ENCODE assay signal across 9 cellular contexts in the genomic region with DNA sequence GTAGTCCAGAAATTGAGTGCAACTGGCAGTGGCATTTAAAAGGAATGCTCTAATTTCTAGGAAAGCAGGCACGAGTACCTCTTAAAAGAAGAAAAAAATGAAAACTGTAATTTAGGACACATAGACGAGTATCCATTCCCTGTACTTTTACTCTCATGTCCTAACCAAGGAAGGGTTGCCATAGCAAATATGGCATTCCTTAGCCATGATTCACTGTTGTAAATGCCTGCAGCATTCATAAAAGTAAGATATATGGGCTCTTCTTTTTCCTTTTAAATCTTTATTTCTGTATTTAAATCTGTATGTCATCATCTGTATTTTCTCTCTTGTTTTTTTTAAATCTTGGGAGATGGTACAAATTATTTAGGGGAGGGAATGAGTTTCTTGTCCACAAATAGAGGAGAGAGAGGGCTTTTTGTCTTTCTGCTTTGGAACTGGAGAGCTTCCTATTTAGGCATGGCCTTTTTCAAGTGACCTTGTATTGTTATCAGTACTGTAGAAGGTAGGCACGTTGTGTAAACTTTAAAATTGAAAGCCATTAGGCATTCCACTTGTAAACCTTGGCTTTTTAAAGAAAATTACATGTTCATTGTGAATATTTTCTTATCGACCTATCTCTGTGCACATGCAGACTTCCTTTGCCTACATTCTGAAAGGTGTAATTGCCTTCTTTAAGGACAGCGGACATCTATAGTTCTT. TPM values are rescaled to one million over a fixed set of nuclear protein-coding genes. Genes with fewer than 3 reads are reported as not detected.
DNase-seq lines count a peak whose midpoint lies in the region; ATAC-seq, FAIRE-seq and TF ChIP-seq lines count a peak whose summit lies in the region.
"Had no signal": no experiment of that assay in that cellular context is flagged by ENCODE, and none has a peak within 500 bp of the region (broad histone marks: within the 10 kb centered on the region; RNA-seq: fewer than 3 reads in every experiment).

No MANE protein-coding gene starts in this region.

- peak in 2 of 4 donors; percentile 45 to 50 for ATAC-seq in psoas muscle
- no peak for ATAC-seq in HG02678 (IDR thresholded peaks at IDR 0.05; ENCODE audit: unreplicated experiment)

- no peak for TF ChIP-seq POLR2A in testis (IDR thresholded peaks at IDR 0.05)

- H3K36me3 Mint-ChIP-seq in Calu3 (ENCODE audit: insufficient read depth, unreplicated experiment): no peaks in the 10 kb centered on the region

- H3K4me1 ChIP-seq in psoas muscle (peaks cover 51% of the 10 kb centered on the region), testis (peaks cover 32% of the 10 kb centered on the region)

- WGBS in psoas muscle, 3 donors: 44 to 50% (median 45%) methylated on average over 5 of the region's 5 CpGs
- 30 to 35% methylated on average over 5 of the region's 5 CpGs for WGBS in testis, 2 donors

- no peak overlapping the region for H3K4me3 ChIP-seq in psoas muscle
- no peak overlapping the region for H3K4me3 ChIP-seq in testis

- CTCF ChIA-PET in Calu3 (lab: Charles Lee): interaction anchor here (1.1 to 1.5 kb wide), 2 partner anchors 18 to 177 kb away, joined by 3 to 7 read pairs; no protein-coding TSS in a partner anchor

- TF ChIP-seq CTCF in Calu3 (IDR thresholded peaks at IDR 0.05; ENCODE audit: unreplicated experiment): no peak
- no peak for TF ChIP-seq CTCF in psoas muscle (IDR thresholded peaks at IDR 0.05)
- no peak for TF ChIP-seq CTCF in testis (IDR thresholded peaks at IDR 0.05)

- H3K9me3 Mint-ChIP-seq in Calu3 (ENCODE audit: low read depth, unreplicated experiment): no peaks in the 10 kb centered on the region
- H3K9me3 Mint-ChIP-seq: activated B cell treated with CpG ODN at 0.5 μM for 24 hours had no signal

- intact Hi-C loops in Calu3 (cut with micrococcal nuclease; ENCODE audit: unreplicated experiment): loop anchor here (2.0 to 5.0 kb wide), 2 partner anchors 14 to 46 kb away; no protein-coding TSS in a partner anchor
- intact Hi-C loops in psoas muscle (cut with DNase I): no loop called here
- intact Hi-C loops in testis (cut with DNase I; ENCODE audit: low total_unique reads): no loop called here

- DNase-seq in Calu3 (peak; percentile 55), RCC 7860 (ENCODE audit: low spot score) (peak; percentile 86), fibroblast of peridontal ligament (ENCODE audit: extremely low read depth) (peak; percentile 96), psoas muscle (no peak), testis (no peak), G401 (ENCODE audit: low spot score) (no peak)
- no peak for DNase-seq in stimulated activated CD4-positive, alpha-beta T cell treated with anti-CD3 and anti-CD28 coated beads, Interleukin-2, amount 100 ng/mL, for 48 hours
- DNase-seq: activated B cell treated with CpG ODN at 0.5 μM for 24 hours had no signal

- peak; percentile 88 for FAIRE-seq in RCC 7860 (lab: Jason Lieb, UNC)

- no peaks in the 10 kb centered on the region for H3K27me3 Mint-ChIP-seq in Calu3 (ENCODE audit: unreplicated experiment)
- H3K27me3 Mint-ChIP-seq: activated B cell treated with CpG ODN at 0.5 μM for 24 hours had no signal

- no peaks in the 10 kb centered on the region for H3K36me3 ChIP-seq in psoas muscle (ENCODE audit: insufficient read depth in 1 of 2, low read depth in 1 of 2)
- no peaks in the 10 kb centered on the region for H3K36me3 ChIP-seq in testis (ENCODE audit: low read depth, missing control alignments)

- H3K27me3 ChIP-seq in psoas muscle (ENCODE audit: insufficient read depth in 3 of 3, low read length in 2 of 3) (no peaks in the 10 kb centered on the region), testis (no peaks in the 10 kb centered on the region)

- no TSS peak for BruUV-seq in Calu3 (replicated peaks; lab: Mats Ljungman, UMichigan)

- H3K9me3 ChIP-seq in psoas muscle: no peaks in the 10 kb centered on the region
- no peaks in the 10 kb centered on the region for H3K9me3 ChIP-seq in testis

- H3K27ac ChIP-seq in psoas muscle (peak overlapping the region; percentile 19), testis (peak overlapping the region in 1 of 2 donors; percentile 50)

- peak overlapping the region; percentile 18 for H3K4me3 Mint-ChIP-seq in Calu3 (ENCODE audit: low read depth, unreplicated experiment)
- H3K4me3 Mint-ChIP-seq: activated B cell treated with CpG ODN at 0.5 μM for 24 hours had no signal

- H3K27ac Mint-ChIP-seq in Calu3 (ENCODE audit: unreplicated experiment): peak overlapping the region; percentile 91

- peaks cover 49% of the 10 kb centered on the region for H3K4me1 Mint-ChIP-seq in Calu3 (ENCODE audit: low read depth, unreplicated experiment)

- in situ Hi-C loops in G401 (cut with HindIII; ENCODE audit: low sequenced_read_pairs): no loop called here

RNA-seq across cellular contexts. Expression of gene TENT4B, which starts 50.0 kb away (rescaled TPM):
- total RNA-seq in Calu3 (2022) (21.7 and 24.4 TPM in 2 replicates), psoas muscle (1 to 10 TPM; 6.8 to 8.1 (median 7.1) TPM), testis (10 to 100 TPM; 27.5 to 37.6 TPM)
- polyA plus RNA-seq in psoas muscle (1 to 10 TPM; 3.5 to 9.7 (median 4.0) TPM), testis (ENCODE audit: insufficient read depth, low read depth, low replicate concordance) (56.6 TPM)
- 5.8 and 9.2 TPM in 2 replicates for total RNA-seq in G401 (2014; rRNA removed; shearing (Covaris generic))

Comparison
In these comparisons a context has a peak if more than half of its experiments do, and no peak if none do; other contexts are left out.
1. DNase-seq: peak in Calu3 (single experiment), RCC 7860 (single experiment) and fibroblast of peridontal ligament (single experiment); none in psoas muscle (0 of 2), testis (single experiment), G401 (single experiment) and stimulated activated CD4-positive, alpha-beta T cell treated with anti-CD3 and anti-CD28 coated beads, Interleukin-2, amount 100 ng/mL, for 48 hours (0 of 2).